ENCODE assay signal across 20 cellular contexts in genomic region chr7:89023146-89023545, GRCh38.
"Had no signal": no experiment of that assay in that cellular context is flagged by ENCODE, and none has a peak within 500 bp of the region (broad histone marks: within the 10 kb centered on the region; RNA-seq: fewer than 3 reads in every experiment).

No MANE protein-coding gene starts in this region.

- ATAC-seq: gastroesophageal sphincter; left cardiac atrium; mucosa of descending colon; naive thymus-derived CD4-positive, alpha-beta T cell had no signal

- H3K4me1 ChIP-seq: esophagus squamous epithelium, gastroesophageal sphincter, spleen, testis, uterus had no signal

- H3K27me3 ChIP-seq: esophagus squamous epithelium, gastroesophageal sphincter, spleen, testis, uterus had no signal

- H3K4me3 ChIP-seq: coronary artery, esophagus squamous epithelium, gastroesophageal sphincter, mucosa of descending colon, spleen, testis, uterus had no signal

- DNase-seq: activated CD4-positive, alpha-beta T cell treated with anti-CD3 and anti-CD28 coated beads for 1 hour; activated gamma-delta T cell treated with Interleukin-2 at 50 U/mL for 16 hours; activated T-cell treated with anti-CD3 and anti-CD28 coated beads, Interleukin-2, amount 50 U/mL, for 1 hour; esophagus squamous epithelium; head of caudate nucleus; hypothalamus; islet precursor cell; left cardiac atrium; mesenchymal stem cell; mucosa of descending colon; naive thymus-derived CD4-positive, alpha-beta T cell; retina; spleen; stimulated activated CD4-positive, alpha-beta T cell treated with anti-CD3 and anti-CD28 coated beads, Interleukin-4, amount 100 ng/mL, for 1 hour; stimulated activated naive CD4-positive, alpha-beta T cell; testis; trophoblast cell; uterus had no signal

- H3K27ac ChIP-seq: coronary artery, esophagus squamous epithelium, gastroesophageal sphincter, spleen, testis, uterus had no signal

- H3K9me3 ChIP-seq: esophagus squamous epithelium, gastroesophageal sphincter, mucosa of descending colon, testis had no signal

- H3K36me3 ChIP-seq: esophagus squamous epithelium, gastroesophageal sphincter, spleen, uterus had no signal
